In the genomic region with DNA sequence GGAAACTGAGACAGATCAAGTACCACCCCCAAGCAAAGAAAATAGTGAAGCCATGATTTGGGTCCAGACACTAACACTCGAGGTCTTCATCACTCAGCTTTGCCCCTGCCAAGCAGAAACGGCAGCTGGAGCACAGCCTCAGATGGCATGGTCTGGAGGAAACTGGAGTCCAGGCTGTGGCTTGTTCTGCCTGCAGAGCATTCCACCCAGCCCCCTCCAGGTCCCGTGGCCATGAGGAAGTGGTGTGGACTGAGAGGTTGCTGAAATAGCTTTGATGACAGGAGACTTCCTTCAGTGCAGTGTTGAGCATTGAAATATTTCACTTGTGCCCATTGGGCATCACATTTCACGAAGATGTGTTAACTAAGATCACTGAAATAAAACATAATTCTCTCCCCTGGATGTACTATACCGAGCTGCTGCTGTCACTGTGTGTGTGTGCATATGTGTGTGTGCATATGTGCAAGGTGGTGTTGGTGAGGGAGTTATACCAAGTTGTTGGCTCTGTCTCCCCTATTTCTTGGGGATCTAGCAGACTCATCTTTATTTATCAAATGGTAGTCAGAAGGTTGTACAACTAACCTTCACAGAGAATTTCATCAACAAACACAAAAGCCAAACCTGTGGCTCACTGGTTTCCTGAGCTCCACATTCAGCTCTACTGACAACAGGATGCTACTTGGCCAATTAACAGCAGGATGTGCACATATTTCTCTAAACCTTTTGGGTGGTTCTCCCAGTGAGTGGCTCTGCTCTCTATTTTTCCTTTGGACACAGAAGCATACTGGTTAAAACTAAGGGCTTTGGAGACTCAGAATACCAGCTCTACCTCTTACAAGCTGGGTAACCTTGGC, we compare ENCODE assay signal across 11 cellular contexts.
DNase-seq lines count a peak whose midpoint lies in the region; ATAC-seq and TF ChIP-seq lines count a peak whose summit lies in the region.
"Had no signal": no experiment of that assay in that cellular context is flagged by ENCODE, and none has a peak within 500 bp of the region (broad histone marks: within the 10 kb centered on the region; RNA-seq: fewer than 3 reads in every experiment).

No MANE protein-coding gene starts in this region.

- no peaks in the 10 kb centered on the region for H3K9me3 ChIP-seq in transverse colon
- H3K9me3 ChIP-seq: uterus had no signal

- 46% methylated on average over 5 of the region's 5 CpGs for WGBS in lower leg skin, 2 donors
- WGBS in transverse colon (ENCODE audit: low coverage in 1 of 2), 2 donors = 38 to 45% methylated on average over 2 to 5 of the region's 5 CpGs

- H3K4me1 ChIP-seq in transverse colon = no peaks in the 10 kb centered on the region
- H3K4me1 ChIP-seq: uterus had no signal

- H3K4me3 ChIP-seq in lower leg skin (ENCODE audit: low read depth, poor library complexity, severe bottlenecking) (no peak overlapping the region), transverse colon (no peak overlapping the region)
- H3K4me3 ChIP-seq: uterus had no signal

- no peaks in the 10 kb centered on the region for H3K27me3 Mint-ChIP-seq in activated naive CD4-positive, alpha-beta T cell treated with anti-CD3 and anti-CD28 coated beads for 36 hours (ENCODE audit: low read depth)
- no peaks in the 10 kb centered on the region for H3K27me3 Mint-ChIP-seq in activated CD4-positive, alpha-beta memory T cell treated with anti-CD3 and anti-CD28 coated beads, Interleukin-2, amount 10 ng/mL, durations not matched to agents 7 days and 5 days

- peaks cover 10% of the 10 kb centered on the region for H3K9me3 Mint-ChIP-seq in activated naive CD4-positive, alpha-beta T cell treated with anti-CD3 and anti-CD28 coated beads for 36 hours
- peaks cover 6% of the 10 kb centered on the region for H3K9me3 Mint-ChIP-seq in activated CD4-positive, alpha-beta memory T cell treated with anti-CD3 and anti-CD28 coated beads, Interleukin-2, amount 10 ng/mL, durations not matched to agents 7 days and 5 days

- no peak overlapping the region for H3K4me3 Mint-ChIP-seq in activated naive CD4-positive, alpha-beta T cell treated with anti-CD3 and anti-CD28 coated beads for 36 hours
- no peak overlapping the region for H3K4me3 Mint-ChIP-seq in activated CD4-positive, alpha-beta memory T cell treated with anti-CD3 and anti-CD28 coated beads, Interleukin-2, amount 10 ng/mL, durations not matched to agents 7 days and 5 days

- TF ChIP-seq POLR2A in lower leg skin (IDR thresholded peaks at IDR 0.05) (no peak), transverse colon (IDR thresholded peaks at IDR 0.05) (no peak)

- DNase-seq in activated naive CD4-positive, alpha-beta T cell treated with anti-CD3 and anti-CD28 coated beads for 36 hours = peak; percentile 32
- no peak for DNase-seq in activated naive CD4-positive, alpha-beta T cell (lab: John Stamatoyannopoulos, UW)
- DNase-seq in activated CD4-positive, alpha-beta memory T cell treated with anti-CD3 and anti-CD28 coated beads, Interleukin-2, amount 10 ng/mL, durations not matched to agents 7 days and 5 days = peak; percentile 53
- DNase-seq in lower leg skin (ENCODE audit: low spot score in 2 of 2) (peak; percentile 43 to 87), transverse colon (peak; percentile 34), HEK293T (ENCODE audit: extremely low spot score) (no peak)
- DNase-seq: NCI-H187 treated with DMSO at 0.1 percent for 48 hours; stimulated activated CD4-positive, alpha-beta T cell treated with anti-CD3 and anti-CD28 coated beads, Interleukin-4, amount 100 ng/mL, for 24 hours had no signal

- TF ChIP-seq CTCF in lower leg skin (IDR thresholded peaks at IDR 0.05) (no peak), transverse colon (IDR thresholded peaks at IDR 0.05) (no peak)

- H3K27ac ChIP-seq in transverse colon = no peak overlapping the region
- H3K27ac ChIP-seq: uterus had no signal

- no peak overlapping the region for H3K27ac Mint-ChIP-seq in activated naive CD4-positive, alpha-beta T cell treated with anti-CD3 and anti-CD28 coated beads for 36 hours
- H3K27ac Mint-ChIP-seq in activated CD4-positive, alpha-beta memory T cell treated with anti-CD3 and anti-CD28 coated beads, Interleukin-2, amount 10 ng/mL, durations not matched to agents 7 days and 5 days = no peak overlapping the region

- intact Hi-C loops in activated naive CD4-positive, alpha-beta T cell treated with anti-CD3 and anti-CD28 coated beads for 36 hours (cut with micrococcal nuclease) = no loop called here
- intact Hi-C loops in lower leg skin (cut with DNase I; ENCODE audit: low total_unique reads) (no loop called here), transverse colon (cut with DNase I; ENCODE audit: low total_unique reads) (no loop called here)

- no peaks in the 10 kb centered on the region for H3K4me1 Mint-ChIP-seq in activated naive CD4-positive, alpha-beta T cell treated with anti-CD3 and anti-CD28 coated beads for 36 hours (ENCODE audit: low read depth)
- no peaks in the 10 kb centered on the region for H3K4me1 Mint-ChIP-seq in activated CD4-positive, alpha-beta memory T cell treated with anti-CD3 and anti-CD28 coated beads, Interleukin-2, amount 10 ng/mL, durations not matched to agents 7 days and 5 days

- CTCF ChIA-PET in activated naive CD4-positive, alpha-beta T cell treated with anti-CD3 and anti-CD28 coated beads for 36 hours (lab: Charles Lee) = interaction anchor here (0.5 to 1.1 kb wide), 2 partner anchors 101 to 486 kb away, joined by 3 read pairs; no protein-coding TSS in a partner anchor
- CTCF ChIA-PET in activated CD4-positive, alpha-beta memory T cell treated with anti-CD3 and anti-CD28 coated beads, Interleukin-2, amount 10 ng/mL, durations not matched to agents 7 days and 5 days (lab: Charles Lee) = no interaction called here
- CTCF ChIA-PET in HEK293T (lab: Yijun Ruan, JAX) = no interaction called here

- H3K36me3 Mint-ChIP-seq in activated naive CD4-positive, alpha-beta T cell treated with anti-CD3 and anti-CD28 coated beads for 36 hours (ENCODE audit: low read depth) = no peaks in the 10 kb centered on the region
- no peaks in the 10 kb centered on the region for H3K36me3 Mint-ChIP-seq in activated CD4-positive, alpha-beta memory T cell treated with anti-CD3 and anti-CD28 coated beads, Interleukin-2, amount 10 ng/mL, durations not matched to agents 7 days and 5 days (ENCODE audit: low read depth)

- H3K36me3 ChIP-seq in transverse colon = no peaks in the 10 kb centered on the region
- H3K36me3 ChIP-seq: uterus had no signal

- ATAC-seq in HG02610 (IDR thresholded peaks at IDR 0.05; ENCODE audit: unreplicated experiment) (no peak), GM18520 (IDR thresholded peaks at IDR 0.05; ENCODE audit: unreplicated experiment) (no peak)

- in situ Hi-C loops in transverse colon (cut with MboI; ENCODE audit: low pct_ligation_motif_present in 1 of 4, low pct_unique_long_range_greater_than_20kb in 1 of 4, low sequenced_read_pairs in 3 of 4) = no loop called here

- H3K27me3 ChIP-seq in transverse colon = no peaks in the 10 kb centered on the region
- H3K27me3 ChIP-seq: uterus had no signal

- no peak for TF ChIP-seq EP300 in transverse colon (IDR thresholded peaks at IDR 0.05; ENCODE audit: low read depth)

- POLR2A ChIA-PET in activated CD4-positive, alpha-beta memory T cell treated with anti-CD3 and anti-CD28 coated beads, Interleukin-2, amount 10 ng/mL, durations not matched to agents 7 days and 5 days (lab: Charles Lee) = interaction anchor here (1.0 to 1.2 kb wide), 2 partner anchors 61 to 63 kb away, joined by 3 to 7 read pairs; no protein-coding TSS in a partner anchor
- POLR2A ChIA-PET in HEK293T (lab: Yijun Ruan, JAX) = no interaction called here

TF ChIP-seq in HEK293T, 16 proteins besides CTCF, POLR2A, EP300 and RAD21:
- TF ChIP-seq HDGF (IDR thresholded peaks at IDR 0.05; ENCODE audit: borderline replicate concordance) (no peak), ARNT (IDR thresholded peaks at IDR 0.05) (no peak), SUZ12 (IDR thresholded peaks at IDR 0.05) (no peak), CTBP1 (IDR thresholded peaks at IDR 0.05; ENCODE audit: borderline replicate concordance) (no peak), FOXA1 (IDR thresholded peaks at IDR 0.05) (no peak), L3MBTL2 (conservative IDR thresholded peaks at IDR 0.05) (no peak), ELF4 (IDR thresholded peaks at IDR 0.05) (no peak), TARDBP (IDR thresholded peaks at IDR 0.05) (no peak), FOXK2 (IDR thresholded peaks at IDR 0.05) (no peak), SP1 (IDR thresholded peaks at IDR 0.05) (no peak), NFRKB (IDR thresholded peaks at IDR 0.05) (no peak), FOXM1 (IDR thresholded peaks at IDR 0.05; ENCODE audit: borderline replicate concordance) (no peak), LEF1 (IDR thresholded peaks at IDR 0.05; ENCODE audit: borderline replicate concordance) (no peak), ZNF384 (IDR thresholded peaks at IDR 0.05) (no peak), BHLHE40 (IDR thresholded peaks at IDR 0.05; ENCODE audit: borderline replicate concordance) (no peak)
- TF ChIP-seq, protein P1, sequence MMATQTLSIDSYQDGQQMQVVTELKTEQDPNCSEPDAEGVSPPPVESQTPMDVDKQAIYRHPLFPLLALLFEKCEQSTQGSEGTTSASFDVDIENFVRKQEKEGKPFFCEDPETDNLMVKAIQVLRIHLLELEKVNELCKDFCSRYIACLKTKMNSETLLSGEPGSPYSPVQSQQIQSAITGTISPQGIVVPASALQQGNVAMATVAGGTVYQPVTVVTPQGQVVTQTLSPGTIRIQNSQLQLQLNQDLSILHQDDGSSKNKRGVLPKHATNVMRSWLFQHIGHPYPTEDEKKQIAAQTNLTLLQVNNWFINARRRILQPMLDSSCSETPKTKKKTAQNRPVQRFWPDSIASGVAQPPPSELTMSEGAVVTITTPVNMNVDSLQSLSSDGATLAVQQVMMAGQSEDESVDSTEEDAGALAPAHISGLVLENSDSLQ (IDR thresholded peaks at IDR 0.05) = no peak
TF ChIP-seq in HEK293T: peak in this region for 0.

Comparison
In these comparisons a context has a peak if more than half of its experiments do, and no peak if none do; other contexts are left out.
1. DNase-seq: peak in activated naive CD4-positive, alpha-beta T cell treated with anti-CD3 and anti-CD28 coated beads for 36 hours (single experiment), activated CD4-positive, alpha-beta memory T cell treated with anti-CD3 and anti-CD28 coated beads, Interleukin-2, amount 10 ng/mL, durations not matched to agents 7 days and 5 days (single experiment), lower leg skin (2 of 2) and transverse colon (single experiment); none in activated naive CD4-positive, alpha-beta T cell (0 of 4) and HEK293T (single experiment).